ENCODE assay signal across 1 cellular context in genomic region chr16:88569614-88569984, GRCh38.
TF ChIP-seq lines count a peak whose summit lies in the region.

No MANE protein-coding gene starts in this region.

TF ChIP-seq in K562, 482 proteins besides CTCF, POLR2A, EP300 and RAD21 (continued from another document and continues in another):
- 0 out of 2 replicates have a peak, but pooled peaks have one; percentile 73 for TF ChIP-seq ZNF609 (CRISPR knock-in tag; IDR thresholded peaks at IDR 0.05; ENCODE audit: borderline replicate concordance)
- no peak for TF ChIP-seq HNRNPK (IDR thresholded peaks at IDR 0.05; ENCODE audit: low read depth, low read length, poor library complexity, severe bottlenecking)
- no peak for TF ChIP-seq HINFP (tag; conservative IDR thresholded peaks at IDR 0.05; ENCODE audit: low read depth)
- TF ChIP-seq CREB3 (tag; conservative IDR thresholded peaks at IDR 0.05; ENCODE audit: low read depth), result no peak
- no peak for TF ChIP-seq AFF4 (CRISPR knock-in tag; IDR thresholded peaks at IDR 0.05)
- 0 out of 2 replicates have a peak, but pooled peaks have one; percentile 23 for TF ChIP-seq E2F5 (CRISPR knock-in tag; IDR thresholded peaks at IDR 0.05)
- no peak for TF ChIP-seq ARNT (IDR thresholded peaks at IDR 0.05)
- no peak for TF ChIP-seq SLC30A9 (CRISPR knock-in tag; IDR thresholded peaks at IDR 0.05)
- no peak for TF ChIP-seq ID3 (CRISPR knock-in tag; IDR thresholded peaks at IDR 0.05)
- TF ChIP-seq ID3 (tag; IDR thresholded peaks at IDR 0.05), result 0 out of 2 replicates have a peak, but pooled peaks have one; percentile 3
- TF ChIP-seq RBM22 (IDR thresholded peaks at IDR 0.05; ENCODE audit: low read depth, low read length, poor library complexity, severe bottlenecking), result no peak
- TF ChIP-seq CHCHD3 (CRISPR knock-in tag; IDR thresholded peaks at IDR 0.05), result no peak
- TF ChIP-seq TOE1 (IDR thresholded peaks at IDR 0.05; ENCODE audit: borderline replicate concordance), result no peak
- 0 out of 2 replicates have a peak, but pooled peaks have one; percentile 55 for TF ChIP-seq TOE1 (CRISPR knock-in tag; IDR thresholded peaks at IDR 0.05; ENCODE audit: borderline replicate concordance, low read depth)
- peak; percentile 80; the same call in 1 of the 2 replicates for TF ChIP-seq KDM2B (CRISPR knock-in tag; IDR thresholded peaks at IDR 0.05)
- peak; percentile 89 for TF ChIP-seq L3MBTL2 (IDR thresholded peaks at IDR 0.05)
- peak; percentile 37; the same call in 1 of the 2 replicates for TF ChIP-seq SAFB (IDR thresholded peaks at IDR 0.05; ENCODE audit: borderline replicate concordance, low read depth, low read length)
- no peak for TF ChIP-seq IRF2 (CRISPR knock-in tag; IDR thresholded peaks at IDR 0.05)
- no peak for TF ChIP-seq MEF2D (tag; conservative IDR thresholded peaks at IDR 0.05; ENCODE audit: low read depth)
- TF ChIP-seq GATAD2A (IDR thresholded peaks at IDR 0.05), result peak; percentile 42; the same call in 1 of the 2 replicates
- TF ChIP-seq HDGF (IDR thresholded peaks at IDR 0.05), result no peak
- TF ChIP-seq PML (IDR thresholded peaks at IDR 0.05; ENCODE audit: low read length), result no peak
- TF ChIP-seq ZNF830 (CRISPR knock-in tag; IDR thresholded peaks at IDR 0.05), result no peak
- TF ChIP-seq U2AF1 (optimal IDR thresholded peaks at IDR 0.05; ENCODE audit: low read depth, low read length), result no peak
- TF ChIP-seq HIVEP1 (CRISPR knock-in tag; IDR thresholded peaks at IDR 0.05), result no peak
- TF ChIP-seq ZBTB40 (IDR thresholded peaks at IDR 0.05), result 0 out of 2 replicates have a peak, but pooled peaks have one; percentile 13
- TF ChIP-seq ZBTB40 (CRISPR knock-in tag; IDR thresholded peaks at IDR 0.05), result no peak
- TF ChIP-seq MXI1 (IDR thresholded peaks at IDR 0.05; ENCODE audit: low read depth, low read length), result no peak
- no peak; the same call in 1 of the 2 replicates for TF ChIP-seq EP400 (IDR thresholded peaks at IDR 0.05)
